8 cellular contexts compared by ENCODE assay signal in the genomic region with DNA sequence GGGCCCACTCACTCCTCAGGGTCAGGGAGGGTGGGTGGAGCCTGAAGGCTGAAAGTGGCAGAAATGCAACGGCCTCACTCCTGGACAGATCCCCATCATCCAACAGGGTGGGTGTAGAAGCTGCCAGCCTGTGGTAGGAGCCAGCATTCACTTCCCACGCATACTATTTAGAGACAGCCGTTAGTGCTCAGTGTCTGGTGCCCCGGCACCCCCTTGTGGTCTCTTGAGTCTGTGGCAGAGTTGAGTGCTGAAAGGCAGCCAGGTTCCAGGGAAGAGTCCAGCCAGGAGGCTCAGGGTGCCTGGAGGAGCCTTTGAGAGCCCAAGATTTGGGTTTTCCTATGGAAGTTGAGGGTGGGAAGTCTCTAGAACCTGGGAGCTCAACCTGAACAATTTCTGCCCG. TPM values are rescaled to one million over a fixed set of nuclear protein-coding genes. Genes with fewer than 3 reads are reported as not detected.
DNase-seq lines count a peak whose midpoint lies in the region; ATAC-seq and TF ChIP-seq lines count a peak whose summit lies in the region.

No MANE protein-coding gene starts in this region.

- H3K36me3 ChIP-seq in left lung = peaks cover 0 to 27% of the 10 kb centered on the region in 2 donors

- intact Hi-C loops in left lung (cut with DNase I) = loop anchor here in 1 of 2 donors (5.0 kb wide), 1 partner anchor 62 kb away; no protein-coding TSS in a partner anchor

- no peaks in the 10 kb centered on the region for H3K36me3 Mint-ChIP-seq in T-helper 2 cell treated with Interferon-gamma antibody and Interleukin-4, amounts not matched to agents 5 μg/mL and 100 μg/mL, for 36 hours (ENCODE audit: low read depth)

- peaks cover 13% of the 10 kb centered on the region for H3K4me1 Mint-ChIP-seq in stimulated activated naive CD8-positive, alpha-beta T cell treated with anti-CD3 and anti-CD28 coated beads, Interleukin-15, amount 100 ng/mL, for 72 hours
- H3K4me1 Mint-ChIP-seq in T-helper 2 cell treated with Interferon-gamma antibody and Interleukin-4, amounts not matched to agents 5 μg/mL and 100 μg/mL, for 36 hours (ENCODE audit: low read depth) = peaks cover 2% of the 10 kb centered on the region

- DNase-seq in GM04504 (ENCODE audit: low read depth) = peak; percentile 68
- peak; percentile 44 for DNase-seq in LNCaP clone FGC (ENCODE audit: low read depth)
- peak; percentile 83 for DNase-seq in SK-MEL-5 (ENCODE audit: low read depth, low spot score)
- peak; percentile 73 for DNase-seq in cerebellum (ENCODE audit: low spot score)
- peak in 1 of 2 donors; percentile 64 for DNase-seq in left lung
- DNase-seq in stimulated activated naive CD8-positive, alpha-beta T cell treated with anti-CD3 and anti-CD28 coated beads, Interleukin-15, amount 100 ng/mL, for 72 hours = peak; percentile 43 to 47
- DNase-seq in T-helper 2 cell treated with Interferon-gamma antibody and Interleukin-4, amounts not matched to agents 5 μg/mL and 100 μg/mL, for 36 hours (ENCODE audit: low spot score) = no peak

- TF ChIP-seq CTCF in LNCaP clone FGC (IDR thresholded peaks at IDR 0.05; ENCODE audit: control insufficient read depth, extremely low read depth, insufficient read depth) (peak; percentile 89), left lung (IDR thresholded peaks at IDR 0.05) (peak; percentile 63 to 73)

- H3K4me1 ChIP-seq in left lung = peaks cover 4 to 23% of the 10 kb centered on the region in 2 donors

- no peaks in the 10 kb centered on the region for H3K9me3 Mint-ChIP-seq in stimulated activated naive CD8-positive, alpha-beta T cell treated with anti-CD3 and anti-CD28 coated beads, Interleukin-15, amount 100 ng/mL, for 72 hours
- no peaks in the 10 kb centered on the region for H3K9me3 Mint-ChIP-seq in T-helper 2 cell treated with Interferon-gamma antibody and Interleukin-4, amounts not matched to agents 5 μg/mL and 100 μg/mL, for 36 hours

- peaks cover 15% of the 10 kb centered on the region for H3K27me3 Mint-ChIP-seq in stimulated activated naive CD8-positive, alpha-beta T cell treated with anti-CD3 and anti-CD28 coated beads, Interleukin-15, amount 100 ng/mL, for 72 hours
- peaks cover 3% of the 10 kb centered on the region for H3K27me3 Mint-ChIP-seq in T-helper 2 cell treated with Interferon-gamma antibody and Interleukin-4, amounts not matched to agents 5 μg/mL and 100 μg/mL, for 36 hours (ENCODE audit: low read depth)

- in situ Hi-C loops in SK-MEL-5 (cut with HindIII; ENCODE audit: low pct_unique_long_range_greater_than_20kb, low sequenced_read_pairs) = no loop called here

- peaks cover 15 to 19% of the 10 kb centered on the region in 2 donors for H3K27me3 ChIP-seq in left lung

- no peak overlapping the region for H3K27ac Mint-ChIP-seq in stimulated activated naive CD8-positive, alpha-beta T cell treated with anti-CD3 and anti-CD28 coated beads, Interleukin-15, amount 100 ng/mL, for 72 hours
- H3K27ac Mint-ChIP-seq in T-helper 2 cell treated with Interferon-gamma antibody and Interleukin-4, amounts not matched to agents 5 μg/mL and 100 μg/mL, for 36 hours = no peak overlapping the region

- no peak overlapping the region for H3K4me3 Mint-ChIP-seq in stimulated activated naive CD8-positive, alpha-beta T cell treated with anti-CD3 and anti-CD28 coated beads, Interleukin-15, amount 100 ng/mL, for 72 hours
- H3K4me3 Mint-ChIP-seq in T-helper 2 cell treated with Interferon-gamma antibody and Interleukin-4, amounts not matched to agents 5 μg/mL and 100 μg/mL, for 36 hours = no peak overlapping the region

- H3K9me3 ChIP-seq in left lung = no peaks in the 10 kb centered on the region

- no peak overlapping the region for H3K27ac ChIP-seq in left lung

- ATAC-seq in left lung = peak; percentile 83
- peak; percentile 73 for ATAC-seq in stimulated activated naive CD8-positive, alpha-beta T cell treated with anti-CD3 and anti-CD28 coated beads, Interleukin-15, amount 100 ng/mL, for 72 hours
- no peak for ATAC-seq in HG03175 (IDR thresholded peaks at IDR 0.05; ENCODE audit: unreplicated experiment)

- no peak overlapping the region for H3K4me3 ChIP-seq in LNCaP clone FGC (ENCODE audit: low read depth, low read length)
- H3K4me3 ChIP-seq in left lung = no peak overlapping the region

RNA-seq across cellular contexts. Expression of a gene that starts 2.1 kb away (rescaled TPM):
- not detected in 2 replicates for total RNA-seq in SK-MEL-5 (2014; rRNA removed; shearing (Covaris generic))
- polyA plus RNA-seq in SK-MEL-5 (2015; cell fraction: cytosol; rRNA removed) = not detected in 2 replicates
- polyA plus RNA-seq in SK-MEL-5 (2015; cell fraction: nucleus; rRNA removed) = not detected in 2 replicates
- total RNA-seq in cerebellum (not detected), left lung (not detected)

RNA-seq across cellular contexts. Expression of a gene that starts 15.8 kb away (rescaled TPM):
- total RNA-seq in SK-MEL-5 (2014; rRNA removed; shearing (Covaris generic)) = 0.13 and 0.42 TPM in 2 replicates
- not detected in 2 replicates for polyA plus RNA-seq in SK-MEL-5 (2015; cell fraction: cytosol; rRNA removed)
- 0.22 TPM in 1 of 2 replicates, not detected in the other for polyA plus RNA-seq in SK-MEL-5 (2015; cell fraction: nucleus; rRNA removed)
- 6.2 TPM for total RNA-seq in cerebellum
- total RNA-seq in left lung = under 1 TPM in 1 of 2 donors, not detected in 1; 0.23 TPM

RNA-seq across cellular contexts. Expression of a gene that starts 34.1 kb away (rescaled TPM):
- 1.5 and 2.5 TPM in 2 replicates for total RNA-seq in SK-MEL-5 (2014; rRNA removed; shearing (Covaris generic))
- polyA plus RNA-seq in SK-MEL-5 (2015; cell fraction: cytosol; rRNA removed) = 6.1 and 8.6 TPM in 2 replicates
- polyA plus RNA-seq in SK-MEL-5 (2015; cell fraction: nucleus; rRNA removed) = 1.8 and 3.1 TPM in 2 replicates
- total RNA-seq in cerebellum = 8.2 TPM
- 10 to 100 TPM; 26.0 to 56.2 TPM for total RNA-seq in left lung

RNA-seq across cellular contexts. Expression of a gene that starts 46.7 kb away (rescaled TPM):
- total RNA-seq in SK-MEL-5 (2014; rRNA removed; shearing (Covaris generic)) = 73.8 and 77.3 TPM in 2 replicates
- polyA plus RNA-seq in SK-MEL-5 (2015; cell fraction: cytosol; rRNA removed) = 114 and 150 TPM in 2 replicates
- polyA plus RNA-seq in SK-MEL-5 (2015; cell fraction: nucleus; rRNA removed) = 34.3 and 42.2 TPM in 2 replicates
- total RNA-seq in cerebellum = 63.8 TPM
- 100 to 1,000 TPM; 266 to 381 TPM for total RNA-seq in left lung
